ENCODE assay signal across 19 cellular contexts in genomic region chrX:12581546-12581945, GRCh38.
"Had no signal": no experiment of that assay in that cellular context is flagged by ENCODE, and none has a peak within 500 bp of the region (broad histone marks: within the 10 kb centered on the region; RNA-seq: fewer than 3 reads in every experiment).

No MANE protein-coding gene starts in this region.

- H3K9me3 ChIP-seq: spleen, tibial artery, upper lobe of left lung, vagina had no signal

- H3K4me3 ChIP-seq: hepatocyte, spleen, tibial artery, upper lobe of left lung, vagina had no signal

- FAIRE-seq: endometrium had no signal

- H3K27ac Mint-ChIP-seq: mesothelial cell of epicardium; natural killer cell; stimulated activated memory B cell treated with anti-CD40 and anti-IgM and Interleukin-4, amounts not matched to agents 10 μg/mL and 1 μg/mL and 100 μg/mL, for 72 hours; stimulated activated naive CD8-positive, alpha-beta T cell treated with anti-CD3 and anti-CD28 coated beads, Interleukin-15, Interleukin-2, amounts not matched to agents 100 ng/mL and 50 ng/mL, for 24 hours had no signal

- H3K4me1 Mint-ChIP-seq: mesothelial cell of epicardium; natural killer cell; neural crest cell; stimulated activated memory B cell treated with anti-CD40 and anti-IgM and Interleukin-4, amounts not matched to agents 10 μg/mL and 1 μg/mL and 100 μg/mL, for 72 hours had no signal

- H3K36me3 ChIP-seq: spleen, tibial artery, upper lobe of left lung, vagina had no signal

- H3K27ac ChIP-seq: hepatocyte, spleen, tibial artery, upper lobe of left lung, vagina had no signal

- H3K27me3 ChIP-seq: hepatocyte, tibial artery, upper lobe of left lung, vagina had no signal

- H3K9me3 Mint-ChIP-seq: natural killer cell; stimulated activated memory B cell treated with anti-CD40 and anti-IgM and Interleukin-4, amounts not matched to agents 10 μg/mL and 1 μg/mL and 100 μg/mL, for 72 hours; stimulated activated naive CD8-positive, alpha-beta T cell treated with anti-CD3 and anti-CD28 coated beads, Interleukin-15, Interleukin-2, amounts not matched to agents 100 ng/mL and 50 ng/mL, for 24 hours had no signal

- DNase-seq: effector memory CD4-positive, alpha-beta T cell; erythroblast; foreskin melanocyte; head of caudate nucleus; left colon; natural killer cell; spleen; stimulated activated CD4-positive, alpha-beta T cell treated with anti-CD3 and anti-CD28 coated beads, Interleukin-15, amount 100 ng/mL, for 24 hours; stimulated activated CD4-positive, alpha-beta T cell treated with anti-CD3 and anti-CD28 coated beads, Interleukin-1b, Interleukin-23, amount 100 ng/mL, for 48 hours; stimulated activated CD4-positive, alpha-beta T cell treated with anti-CD3 and anti-CD28 coated beads, Interleukin-4, amount 100 ng/mL, for 24 hours; tibial artery; upper lobe of left lung had no signal

- H3K4me3 Mint-ChIP-seq: mesothelial cell of epicardium; natural killer cell; neural crest cell; stimulated activated memory B cell treated with anti-CD40 and anti-IgM and Interleukin-4, amounts not matched to agents 10 μg/mL and 1 μg/mL and 100 μg/mL, for 72 hours; stimulated activated naive CD8-positive, alpha-beta T cell treated with anti-CD3 and anti-CD28 coated beads, Interleukin-15, Interleukin-2, amounts not matched to agents 100 ng/mL and 50 ng/mL, for 24 hours had no signal

- H3K36me3 Mint-ChIP-seq: mesothelial cell of epicardium; natural killer cell; stimulated activated memory B cell treated with anti-CD40 and anti-IgM and Interleukin-4, amounts not matched to agents 10 μg/mL and 1 μg/mL and 100 μg/mL, for 72 hours had no signal

- H3K27me3 Mint-ChIP-seq: stimulated activated memory B cell treated with anti-CD40 and anti-IgM and Interleukin-4, amounts not matched to agents 10 μg/mL and 1 μg/mL and 100 μg/mL, for 72 hours had no signal

- H3K4me1 ChIP-seq: spleen, tibial artery, upper lobe of left lung, vagina had no signal
